1 cellular context compared by ENCODE assay signal in genomic region chr13:110801044-110801443, GRCh38.
TF ChIP-seq lines count a peak whose summit lies in the region.

No MANE protein-coding gene starts in this region.

TF ChIP-seq in K562, 482 proteins besides CTCF, POLR2A, EP300 and RAD21 (continued from another document):
- TF ChIP-seq HMGXB4 (CRISPR knock-in tag; IDR thresholded peaks at IDR 0.05) (no peak), ZNF224 (CRISPR knock-in tag; IDR thresholded peaks at IDR 0.05) (no peak), ATF3 (IDR thresholded peaks at IDR 0.05) (no peak), ATF3 (CRISPR knock-in tag; conservative IDR thresholded peaks at IDR 0.05) (no peak), FOXA3 (CRISPR knock-in tag; conservative IDR thresholded peaks at IDR 0.05 in 1 of 2, IDR thresholded peaks at IDR 0.05 in 1 of 2) (no peak), ZNF584 (CRISPR knock-in tag; IDR thresholded peaks at IDR 0.05; ENCODE audit: low read depth) (no peak)
